Comparison of ENCODE assay signal across 18 cellular contexts in genomic region chr12:41983896-41984295, GRCh38.
DNase-seq lines count a peak whose midpoint lies in the region; ATAC-seq and FAIRE-seq lines count a peak whose summit lies in the region.
"Had no signal": no experiment of that assay in that cellular context is flagged by ENCODE, and none has a peak within 500 bp of the region (broad histone marks: within the 10 kb centered on the region; RNA-seq: fewer than 3 reads in every experiment).

No MANE protein-coding gene starts in this region.

- H3K27ac ChIP-seq in effector memory CD4-positive, alpha-beta T cell (ENCODE audit: insufficient read depth, low read length, poor library complexity, severe bottlenecking) = no peak overlapping the region
- no peak overlapping the region for H3K27ac ChIP-seq in small intestine (ENCODE audit: low read depth in 1 of 2, low read length in 1 of 2)
- H3K27ac ChIP-seq: colonic mucosa, GM23248 had no signal

- H3K36me3 ChIP-seq in effector memory CD4-positive, alpha-beta T cell (ENCODE audit: control insufficient read depth, insufficient read depth, low read length) = no peaks in the 10 kb centered on the region
- H3K36me3 ChIP-seq in small intestine (ENCODE audit: control insufficient read depth in 2 of 2, insufficient read depth in 2 of 2, low read length in 2 of 2) = no peaks in the 10 kb centered on the region
- H3K36me3 ChIP-seq: colonic mucosa had no signal

- H3K4me1 ChIP-seq in effector memory CD4-positive, alpha-beta T cell (ENCODE audit: control insufficient read depth, insufficient read depth, low read length, poor library complexity, severe bottlenecking) = no peaks in the 10 kb centered on the region
- no peaks in the 10 kb centered on the region for H3K4me1 ChIP-seq in small intestine (ENCODE audit: control insufficient read depth in 2 of 2, insufficient read depth in 1 of 2, low read depth in 1 of 2, low read length in 1 of 2)
- H3K4me1 ChIP-seq: colonic mucosa had no signal

- H3K9me3 ChIP-seq in effector memory CD4-positive, alpha-beta T cell (ENCODE audit: control insufficient read depth, low read length) = no peaks in the 10 kb centered on the region
- no peaks in the 10 kb centered on the region for H3K9me3 ChIP-seq in small intestine (ENCODE audit: control insufficient read depth, low read depth)
- H3K9me3 ChIP-seq: colonic mucosa had no signal

- no peak for ATAC-seq in GM18498 (IDR thresholded peaks at IDR 0.05; ENCODE audit: unreplicated experiment)
- ATAC-seq: activated CD8-positive, alpha-beta memory T cell treated with anti-CD3 and anti-CD28 coated beads, Interleukin-2, amount 10 ng/mL, durations not matched to agents 7 days and 5 days had no signal

- H3K4me3 ChIP-seq in effector memory CD4-positive, alpha-beta T cell (ENCODE audit: insufficient read depth, low read depth, low read length, poor library complexity, severe bottlenecking) = no peak overlapping the region
- no peak overlapping the region for H3K4me3 ChIP-seq in small intestine (ENCODE audit: low read depth in 1 of 2, low read length in 2 of 2)
- H3K4me3 ChIP-seq: colonic mucosa, GM23248 had no signal

- FAIRE-seq in small intestine (lab: Jason Lieb, UNC) = no peak
- FAIRE-seq: endometrium, HTR-8/SVneo, TTC549 had no signal

- DNase-seq in DMS153 treated with DMSO at 0.1 percent for 48 hours (lab: John Stamatoyannopoulos, UW; ENCODE audit: unreplicated experiment) = peak; percentile 40
- peak; percentile 85 for DNase-seq in NCI-H128 (lab: John Stamatoyannopoulos, UW; ENCODE audit: unreplicated experiment)
- DNase-seq in NCI-H2171 treated with DMSO at 0.1 percent for 48 hours (lab: John Stamatoyannopoulos, UW) = peak; percentile 84
- peak; percentile 11 for DNase-seq in iPS-NIHi11 (ENCODE audit: low spot score)
- no peak for DNase-seq in effector memory CD4-positive, alpha-beta T cell
- no peak for DNase-seq in small intestine
- no peak for DNase-seq in epidermal melanocyte (ENCODE audit: insufficient read length, low spot score)
- DNase-seq: activated CD4-positive, alpha-beta T cell treated with anti-CD3 and anti-CD28 coated beads for 4 hours; activated CD8-positive, alpha-beta memory T cell treated with anti-CD3 and anti-CD28 coated beads, Interleukin-2, amount 10 ng/mL, durations not matched to agents 7 days and 5 days; activated naive CD8-positive, alpha-beta T cell treated with anti-CD3 and anti-CD28 coated beads, Interleukin-2, amount 10 ng/mL, durations not matched to agents 7 days and 5 days; colonic mucosa; GM23248; stimulated activated CD4-positive, alpha-beta T cell treated with anti-CD3 and anti-CD28 coated beads, Interleukin-15, amount 100 ng/mL, for 24 hours; SW 1271 had no signal

- H3K27me3 ChIP-seq in effector memory CD4-positive, alpha-beta T cell (replicated peaks; ENCODE audit: control insufficient read depth, insufficient read depth, low read length, poor library complexity, severe bottlenecking) = no peaks in the 10 kb centered on the region
- H3K27me3 ChIP-seq in small intestine (ENCODE audit: control insufficient read depth in 2 of 2, insufficient read depth in 2 of 2, low read length in 2 of 2) = no peaks in the 10 kb centered on the region
- H3K27me3 ChIP-seq: colonic mucosa had no signal

- 18 to 60% (median 50%) methylated on average over 1 of the region's 1 CpG for WGBS in small intestine, 3 donors

Comparison
In these comparisons a context has a peak if more than half of its experiments do, and no peak if none do; other contexts are left out.
1. DNase-seq: peak in DMS153 treated with DMSO at 0.1 percent for 48 hours (single experiment), NCI-H128 (single experiment), NCI-H2171 treated with DMSO at 0.1 percent for 48 hours (single experiment) and iPS-NIHi11 (single experiment); none in effector memory CD4-positive, alpha-beta T cell (0 of 3), small intestine (single experiment) and epidermal melanocyte (single experiment).